ENCODE assay signal across 14 cellular contexts in the genomic region with DNA sequence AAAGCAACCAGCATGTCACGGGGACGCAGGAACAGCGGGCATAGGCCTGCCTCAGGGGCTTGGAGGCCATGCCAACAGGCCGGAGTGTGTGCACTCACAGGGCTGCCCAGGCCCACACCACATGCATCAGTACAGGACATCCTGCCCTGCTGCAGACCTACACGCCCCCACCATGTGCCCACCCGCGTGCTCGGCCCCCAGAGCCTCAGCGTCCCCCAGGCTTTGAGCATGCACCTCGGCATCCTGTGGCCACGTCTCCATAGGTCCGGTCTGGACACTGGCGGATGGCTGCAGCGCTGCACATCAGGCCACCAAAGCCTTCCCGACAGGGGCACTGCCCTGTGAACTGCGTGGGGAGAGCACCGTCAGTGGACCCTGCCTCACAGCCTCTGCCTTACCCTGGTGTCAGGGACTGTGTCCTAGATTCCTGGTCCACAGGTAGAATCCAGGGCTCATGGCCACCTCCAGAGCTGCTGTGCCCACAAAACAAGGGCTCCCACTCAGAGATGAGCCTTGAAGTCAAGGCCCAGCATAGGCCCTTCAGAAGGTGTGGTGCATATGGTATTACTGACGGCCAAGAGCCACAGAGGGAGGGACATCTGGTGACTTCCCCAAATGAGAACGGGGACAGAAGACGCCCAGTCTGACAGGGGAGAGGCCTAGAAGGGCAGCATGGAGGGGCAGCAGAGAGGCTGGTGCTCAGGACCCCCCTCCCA. TPM values are rescaled to one million over a fixed set of nuclear protein-coding genes. Genes with fewer than 3 reads are reported as not detected.
A peak's percentile ranks its signal among the peaks of the same experiment; 100 is the strongest.
DNase-seq lines count a peak whose midpoint lies in the region; ATAC-seq lines count a peak whose summit lies in the region.
"Had no signal": no experiment of that assay in that cellular context is flagged by ENCODE, and none has a peak within 500 bp of the region (broad histone marks: within the 10 kb centered on the region; RNA-seq: fewer than 3 reads in every experiment).

No MANE protein-coding gene starts in this region.

- no peaks in the 10 kb centered on the region for H3K9me3 ChIP-seq in neuronal stem cell (replicated peaks in 1 of 2; ENCODE audit: control insufficient read depth in 2 of 2, insufficient read depth in 1 of 2, low read depth in 1 of 2, low read length in 2 of 2)

- H3K27ac ChIP-seq in neuronal stem cell (replicated peaks; ENCODE audit: low read length) = no peak overlapping the region

- H3K4me2 ChIP-seq in neuronal stem cell (ENCODE audit: insufficient read depth, low read length, poor library complexity, severe bottlenecking) = no peak overlapping the region

- H2BK12ac ChIP-seq in neuronal stem cell (ENCODE audit: low read length) = peak overlapping the region; percentile 59

- no peak overlapping the region for H3K4me3 ChIP-seq in neuronal stem cell (ENCODE audit: low read length in 2 of 2)

- peak overlapping the region; percentile 3 for H2BK15ac ChIP-seq in neuronal stem cell (ENCODE audit: low read length)

- DNase-seq in MV-4-11 (lab: John Stamatoyannopoulos, UW) = peak; percentile 63
- DNase-seq in central memory CD8-positive, alpha-beta T cell (ENCODE audit: low spot score in 2 of 2) = no peak
- DNase-seq in neuronal stem cell (ENCODE audit: low spot score) = no peak
- no peak for DNase-seq in activated CD4-positive, alpha-beta memory T cell treated with anti-CD3 and anti-CD28 coated beads, Interleukin-2, amount 10 ng/mL, durations not matched to agents 7 days and 5 days
- no peak for DNase-seq in activated T-helper 2 cell treated with anti-CD3 and anti-CD28 coated beads, Interferon-gamma antibody, Interleukin-2, Interleukin-4, amounts not matched to agents 10 μg/mL and 5 μg/mL and 100 μg/mL, durations not matched to agents 14 hours and 24 hours and 36 hours (ENCODE audit: low spot score)
- no peak for DNase-seq in kidney tubule cell (ENCODE audit: low spot score)
- DNase-seq: NCI-H187 treated with DMSO at 0.1 percent for 48 hours had no signal

- peak; percentile 15 for ATAC-seq in GM18511 (IDR thresholded peaks at IDR 0.05; ENCODE audit: unreplicated experiment)
- peak; percentile 38 for ATAC-seq in central memory CD8-positive, alpha-beta T cell (replicated peaks; ENCODE audit: extremely low read depth, poor library complexity, severe bottlenecking)

- POLR2A ChIA-PET in activated CD4-positive, alpha-beta memory T cell treated with anti-CD3 and anti-CD28 coated beads, Interleukin-2, amount 10 ng/mL, durations not matched to agents 7 days and 5 days (lab: Charles Lee) = no interaction called here

- intact Hi-C loops in activated T-helper 2 cell treated with anti-CD3 and anti-CD28 coated beads, Interferon-gamma antibody, Interleukin-2, Interleukin-4, amounts not matched to agents 10 μg/mL and 5 μg/mL and 100 μg/mL, durations not matched to agents 14 hours and 24 hours and 36 hours (cut with micrococcal nuclease) = loop anchor here (1.0 to 2.0 kb wide), 4 partner anchors 24 to 121 kb away; no protein-coding TSS in a partner anchor

- H3K18ac ChIP-seq in neuronal stem cell (ENCODE audit: low read length) = peak overlapping the region; percentile 87

- H2BK120ac ChIP-seq in neuronal stem cell (ENCODE audit: low read depth, low read length) = peak overlapping the region; percentile 61

- H3K4me3 Mint-ChIP-seq in central memory CD8-positive, alpha-beta T cell = no peak overlapping the region
- no peak overlapping the region for H3K4me3 Mint-ChIP-seq in activated CD4-positive, alpha-beta memory T cell treated with anti-CD3 and anti-CD28 coated beads, Interleukin-2, amount 10 ng/mL, durations not matched to agents 7 days and 5 days
- H3K4me3 Mint-ChIP-seq in activated T-helper 2 cell treated with anti-CD3 and anti-CD28 coated beads, Interferon-gamma antibody, Interleukin-2, Interleukin-4, amounts not matched to agents 10 μg/mL and 5 μg/mL and 100 μg/mL, durations not matched to agents 14 hours and 24 hours and 36 hours (ENCODE audit: low read depth) = no peak overlapping the region
- H3K4me3 Mint-ChIP-seq: activated CD4-positive, alpha-beta T cell treated with anti-CD3 and anti-CD28 coated beads for 36 hours; mesothelial cell of epicardium; stimulated activated naive CD8-positive, alpha-beta T cell treated with anti-CD3 and anti-CD28 coated beads, Interleukin-15, Interleukin-2, amounts not matched to agents 100 ng/mL and 50 ng/mL, for 24 hours had no signal

- H3K9ac ChIP-seq in neuronal stem cell (ENCODE audit: low read depth, low read length, poor library complexity) = peak overlapping the region; percentile 51

- CTCF ChIA-PET in activated CD4-positive, alpha-beta memory T cell treated with anti-CD3 and anti-CD28 coated beads, Interleukin-2, amount 10 ng/mL, durations not matched to agents 7 days and 5 days (lab: Charles Lee) = interaction anchor here (0.7 to 1.3 kb wide), 15 partner anchors 8 to 68 kb away, joined by 3 to 10 read pairs (median 4); partner anchors contain the start of genes CAMK1G and G0S2

- peak overlapping the region; percentile 64 for H2AK5ac ChIP-seq in neuronal stem cell (ENCODE audit: low read depth, low read length)

- no peak overlapping the region for H4K8ac ChIP-seq in neuronal stem cell (ENCODE audit: low read depth, low read length)

- H3K23ac ChIP-seq in neuronal stem cell (ENCODE audit: low read depth, low read length, poor library complexity) = peak overlapping the region; percentile 26

- no peaks in the 10 kb centered on the region for H3K36me3 Mint-ChIP-seq in central memory CD8-positive, alpha-beta T cell (ENCODE audit: insufficient read depth)
- H3K36me3 Mint-ChIP-seq in activated CD4-positive, alpha-beta memory T cell treated with anti-CD3 and anti-CD28 coated beads, Interleukin-2, amount 10 ng/mL, durations not matched to agents 7 days and 5 days (ENCODE audit: low read depth) = no peaks in the 10 kb centered on the region
- no peaks in the 10 kb centered on the region for H3K36me3 Mint-ChIP-seq in activated T-helper 2 cell treated with anti-CD3 and anti-CD28 coated beads, Interferon-gamma antibody, Interleukin-2, Interleukin-4, amounts not matched to agents 10 μg/mL and 5 μg/mL and 100 μg/mL, durations not matched to agents 14 hours and 24 hours and 36 hours (ENCODE audit: low read depth)
- H3K36me3 Mint-ChIP-seq: activated naive CD4-positive, alpha-beta T cell treated with anti-CD3 and anti-CD28 coated beads, Interleukin-2, amount 50 U/mL, for 72 hours; mesothelial cell of epicardium had no signal

- H3K27me3 ChIP-seq in neuronal stem cell (ENCODE audit: control insufficient read depth in 3 of 3, insufficient read depth in 3 of 3, low read depth in 1 of 3, low read length in 3 of 3) = peaks cover 0 to 4% (median 0%) of the 10 kb centered on the region in 3 experiments

- H3K27me3 Mint-ChIP-seq in central memory CD8-positive, alpha-beta T cell = no peaks in the 10 kb centered on the region
- H3K27me3 Mint-ChIP-seq in activated CD4-positive, alpha-beta memory T cell treated with anti-CD3 and anti-CD28 coated beads, Interleukin-2, amount 10 ng/mL, durations not matched to agents 7 days and 5 days = no peaks in the 10 kb centered on the region
- H3K27me3 Mint-ChIP-seq in activated T-helper 2 cell treated with anti-CD3 and anti-CD28 coated beads, Interferon-gamma antibody, Interleukin-2, Interleukin-4, amounts not matched to agents 10 μg/mL and 5 μg/mL and 100 μg/mL, durations not matched to agents 14 hours and 24 hours and 36 hours (ENCODE audit: low read depth) = peaks cover 2% of the 10 kb centered on the region
- H3K27me3 Mint-ChIP-seq: activated CD4-positive, alpha-beta T cell treated with anti-CD3 and anti-CD28 coated beads for 36 hours; stimulated activated naive CD8-positive, alpha-beta T cell treated with anti-CD3 and anti-CD28 coated beads, Interleukin-15, Interleukin-2, amounts not matched to agents 100 ng/mL and 50 ng/mL, for 24 hours had no signal

- H3K36me3 ChIP-seq in neuronal stem cell (replicated peaks in 1 of 2; ENCODE audit: control insufficient read depth in 2 of 2, insufficient read depth in 2 of 2, low read length in 2 of 2) = no peaks in the 10 kb centered on the region

- H3K4me1 ChIP-seq in neuronal stem cell (ENCODE audit: control insufficient read depth in 2 of 2, insufficient read depth in 1 of 2, low read depth in 1 of 2, low read length in 2 of 2) = peaks cover 0 to 6% of the 10 kb centered on the region in 2 donors

- H3K4me1 Mint-ChIP-seq in central memory CD8-positive, alpha-beta T cell = no peaks in the 10 kb centered on the region
- peaks cover 18% of the 10 kb centered on the region for H3K4me1 Mint-ChIP-seq in activated CD4-positive, alpha-beta memory T cell treated with anti-CD3 and anti-CD28 coated beads, Interleukin-2, amount 10 ng/mL, durations not matched to agents 7 days and 5 days
- peaks cover 4% of the 10 kb centered on the region for H3K4me1 Mint-ChIP-seq in activated T-helper 2 cell treated with anti-CD3 and anti-CD28 coated beads, Interferon-gamma antibody, Interleukin-2, Interleukin-4, amounts not matched to agents 10 μg/mL and 5 μg/mL and 100 μg/mL, durations not matched to agents 14 hours and 24 hours and 36 hours (ENCODE audit: low read depth)

- no peaks in the 10 kb centered on the region for H3K79me1 ChIP-seq in neuronal stem cell (ENCODE audit: low read depth, low read length)

- H2AFZ ChIP-seq in neuronal stem cell (ENCODE audit: low read length) = no peak overlapping the region

- H4K91ac ChIP-seq in neuronal stem cell (ENCODE audit: low read depth, low read length, poor library complexity) = no peak overlapping the region

- H3K9me3 Mint-ChIP-seq in central memory CD8-positive, alpha-beta T cell = no peaks in the 10 kb centered on the region
- no peaks in the 10 kb centered on the region for H3K9me3 Mint-ChIP-seq in activated CD4-positive, alpha-beta memory T cell treated with anti-CD3 and anti-CD28 coated beads, Interleukin-2, amount 10 ng/mL, durations not matched to agents 7 days and 5 days
- H3K9me3 Mint-ChIP-seq in activated T-helper 2 cell treated with anti-CD3 and anti-CD28 coated beads, Interferon-gamma antibody, Interleukin-2, Interleukin-4, amounts not matched to agents 10 μg/mL and 5 μg/mL and 100 μg/mL, durations not matched to agents 14 hours and 24 hours and 36 hours = no peaks in the 10 kb centered on the region
- H3K9me3 Mint-ChIP-seq: activated naive CD4-positive, alpha-beta T cell treated with anti-CD3 and anti-CD28 coated beads, Interleukin-2, amount 50 U/mL, for 72 hours; mesothelial cell of epicardium; stimulated activated naive CD8-positive, alpha-beta T cell treated with anti-CD3 and anti-CD28 coated beads, Interleukin-15, Interleukin-2, amounts not matched to agents 100 ng/mL and 50 ng/mL, for 24 hours had no signal

- peak overlapping the region; percentile 7 for H2BK5ac ChIP-seq in neuronal stem cell (ENCODE audit: low read length)

- H3K27ac Mint-ChIP-seq in central memory CD8-positive, alpha-beta T cell (ENCODE audit: low read depth) = no peak overlapping the region
- H3K27ac Mint-ChIP-seq in activated CD4-positive, alpha-beta memory T cell treated with anti-CD3 and anti-CD28 coated beads, Interleukin-2, amount 10 ng/mL, durations not matched to agents 7 days and 5 days = no peak overlapping the region
- no peak overlapping the region for H3K27ac Mint-ChIP-seq in activated T-helper 2 cell treated with anti-CD3 and anti-CD28 coated beads, Interferon-gamma antibody, Interleukin-2, Interleukin-4, amounts not matched to agents 10 μg/mL and 5 μg/mL and 100 μg/mL, durations not matched to agents 14 hours and 24 hours and 36 hours
- H3K27ac Mint-ChIP-seq: activated CD4-positive, alpha-beta T cell treated with anti-CD3 and anti-CD28 coated beads for 36 hours; activated naive CD4-positive, alpha-beta T cell treated with anti-CD3 and anti-CD28 coated beads, Interleukin-2, amount 50 U/mL, for 72 hours; mesothelial cell of epicardium; stimulated activated naive CD8-positive, alpha-beta T cell treated with anti-CD3 and anti-CD28 coated beads, Interleukin-15, Interleukin-2, amounts not matched to agents 100 ng/mL and 50 ng/mL, for 24 hours had no signal

- H3K4ac ChIP-seq in neuronal stem cell (ENCODE audit: low read length) = no peak overlapping the region

- WGBS in neuronal stem cell (ENCODE audit: extremely low coverage in 2 of 2, insufficient read length in 2 of 2, insufficient replicate concordance in 1 of 2), 2 donors = no CpG with 5 or more reads among the region's 20 CpGs

- peak overlapping the region; percentile 47 for H3K14ac ChIP-seq in neuronal stem cell (ENCODE audit: low read length)

RNA-seq across cellular contexts. Expression of gene LAMB3, which starts 25.4 kb away (rescaled TPM):
- 0.15 TPM for polyA plus RNA-seq in neuronal stem cell (2013, experiment 1 of 2)
- 0.11 TPM for polyA plus RNA-seq in neuronal stem cell (2013, experiment 2 of 2)
- 1 to 10 TPM; 4.2 to 4.4 TPM for total RNA-seq in activated CD4-positive, alpha-beta memory T cell treated with anti-CD3 and anti-CD28 coated beads, Interleukin-2, amount 10 ng/mL, durations not matched to agents 7 days and 5 days
- total RNA-seq in activated T-helper 2 cell treated with anti-CD3 and anti-CD28 coated beads, Interferon-gamma antibody, Interleukin-2, Interleukin-4, amounts not matched to agents 10 μg/mL and 5 μg/mL and 100 μg/mL, durations not matched to agents 14 hours and 24 hours and 36 hours = 11.3 and 11.5 TPM in 2 replicates

RNA-seq across cellular contexts. Expression of gene CAMK1G, which starts 43.3 kb away (rescaled TPM):
- 4.6 TPM for polyA plus RNA-seq in neuronal stem cell (2013, experiment 1 of 2)
- 4.4 TPM for polyA plus RNA-seq in neuronal stem cell (2013, experiment 2 of 2)
- not detected for total RNA-seq in activated CD4-positive, alpha-beta memory T cell treated with anti-CD3 and anti-CD28 coated beads, Interleukin-2, amount 10 ng/mL, durations not matched to agents 7 days and 5 days
- not detected in 2 replicates for total RNA-seq in activated T-helper 2 cell treated with anti-CD3 and anti-CD28 coated beads, Interferon-gamma antibody, Interleukin-2, Interleukin-4, amounts not matched to agents 10 μg/mL and 5 μg/mL and 100 μg/mL, durations not matched to agents 14 hours and 24 hours and 36 hours
- total RNA-seq: activated naive CD4-positive, alpha-beta T cell treated with anti-CD3 and anti-CD28 coated beads, Interleukin-2, amount 50 U/mL, for 72 hours; LHCN-M2; osteocyte had no signal

RNA-seq across cellular contexts. Expression of gene G0S2, which starts 48.4 kb away (rescaled TPM):
- 1.4 TPM for polyA plus RNA-seq in neuronal stem cell (2013, experiment 1 of 2)
- 1.1 TPM for polyA plus RNA-seq in neuronal stem cell (2013, experiment 2 of 2)
- 1 to 10 TPM; 7.3 to 7.6 TPM for total RNA-seq in activated CD4-positive, alpha-beta memory T cell treated with anti-CD3 and anti-CD28 coated beads, Interleukin-2, amount 10 ng/mL, durations not matched to agents 7 days and 5 days
- 49.3 and 49.4 TPM in 2 replicates for total RNA-seq in activated T-helper 2 cell treated with anti-CD3 and anti-CD28 coated beads, Interferon-gamma antibody, Interleukin-2, Interleukin-4, amounts not matched to agents 10 μg/mL and 5 μg/mL and 100 μg/mL, durations not matched to agents 14 hours and 24 hours and 36 hours
